ENCODE assay signal across 17 cellular contexts in genomic region chr4:117326091-117326490, GRCh38.
"Had no signal": no experiment of that assay in that cellular context is flagged by ENCODE, and none has a peak within 500 bp of the region (broad histone marks: within the 10 kb centered on the region; RNA-seq: fewer than 3 reads in every experiment).

No MANE protein-coding gene starts in this region.

- H3K27me3 ChIP-seq: gastroesophageal sphincter, heart right ventricle, neutrophil, pancreas, spleen, thyroid gland had no signal

- ATAC-seq: activated CD4-positive, alpha-beta T cell treated with anti-CD3 and anti-CD28 coated beads for 36 hours; gastroesophageal sphincter; heart right ventricle; natural killer cell treated with Interleukin-12 subunit alpha and Interleukin-12 subunit beta and Interleukin-15 and Interleukin-18, amount 100 ng/mL, for 72 hours; pancreas; sciatic nerve; WTC11 had no signal

- H3K9me3 ChIP-seq: gastroesophageal sphincter, heart right ventricle, neutrophil, pancreas, spleen, thyroid gland had no signal

- H3K27ac ChIP-seq: gastroesophageal sphincter, heart right ventricle, neutrophil, pancreas, spleen, thyroid gland had no signal

- DNase-seq: activated CD4-positive, alpha-beta memory T cell treated with anti-CD3 and anti-CD28 coated beads for 36 hours; activated CD4-positive, alpha-beta T cell treated with anti-CD3 and anti-CD28 coated beads for 36 hours; activated naive CD8-positive, alpha-beta T cell treated with anti-CD3 and anti-CD28 coated beads, Interleukin-2, amount 10 ng/mL, durations not matched to agents 7 days and 5 days; activated T-cell treated with anti-CD3 and anti-CD28 coated beads for 4 hours; cortex of kidney; heart right ventricle; mesendoderm; pancreas; spleen; stimulated activated CD8-positive, alpha-beta memory T cell treated with anti-CD3 and anti-CD28 coated beads, Interleukin-4, amount 100 ng/mL, for 48 hours; stimulated activated naive CD4-positive, alpha-beta T cell; thyroid gland had no signal

- H3K36me3 ChIP-seq: gastroesophageal sphincter, heart right ventricle, neutrophil, pancreas, spleen, thyroid gland had no signal

- H3K4me3 ChIP-seq: gastroesophageal sphincter, heart right ventricle, pancreas, spleen, thyroid gland had no signal

- H3K4me1 ChIP-seq: gastroesophageal sphincter, heart right ventricle, pancreas, spleen, thyroid gland had no signal
